21 cellular contexts compared by ENCODE assay signal in genomic region chr5:84272776-84273516, GRCh38.
DNase-seq lines count a peak whose midpoint lies in the region; ATAC-seq and TF ChIP-seq lines count a peak whose summit lies in the region.
"Had no signal": no experiment of that assay in that cellular context is flagged by ENCODE, and none has a peak within 500 bp of the region (broad histone marks: within the 10 kb centered on the region; RNA-seq: fewer than 3 reads in every experiment).

No MANE protein-coding gene starts in this region.

- CTCF ChIA-PET in HEK293 (lab: Yijun Ruan, JAX): interaction anchor here (0.7 kb wide), 1 partner anchor 435 kb away, joined by 3 read pairs; no protein-coding TSS in a partner anchor
- CTCF ChIA-PET in PC-3 (lab: Charles Lee): no interaction called here

- no peaks in the 10 kb centered on the region for H3K9me2 ChIP-seq in PC-3 (replicated peaks; ENCODE audit: low read length)

- H4K20me1 ChIP-seq in PC-3 (ENCODE audit: low read length): no peaks in the 10 kb centered on the region

- H3K79me2 ChIP-seq in ACC112 (ENCODE audit: control insufficient read depth, insufficient read depth, low read length, unreplicated experiment) (no peaks in the 10 kb centered on the region), PC-3 (ENCODE audit: low read length) (no peaks in the 10 kb centered on the region)

- H3K9ac ChIP-seq in PC-3 (ENCODE audit: low read length): no peak overlapping the region

- intact Hi-C loops in PC-3 (cut with micrococcal nuclease) (loop anchor here (5.0 kb wide), 1 partner anchor 774 kb away; no protein-coding TSS in a partner anchor), gastrocnemius medialis (cut with DNase I; ENCODE audit: low total_unique reads) (no loop called here)

- H3K4me1 ChIP-seq in ACC112 (ENCODE audit: control insufficient read depth, insufficient read depth, low read length, unreplicated experiment) (peaks cover 7% of the 10 kb centered on the region), HEK293 (ENCODE audit: control insufficient read depth, insufficient read depth, low read length) (peaks cover 3% of the 10 kb centered on the region; the same call in 1 of the 2 replicates), PC-3 (ENCODE audit: insufficient read depth, low read length) (no peaks in the 10 kb centered on the region), gastrocnemius medialis (no peaks in the 10 kb centered on the region)
- H3K4me1 ChIP-seq: left lung, prostate gland, transverse colon had no signal

- H3K27me3 ChIP-seq in ACC112 (ENCODE audit: insufficient read depth, low read length) (no peaks in the 10 kb centered on the region), PC-3 (ENCODE audit: low read length) (no peaks in the 10 kb centered on the region), gastrocnemius medialis (no peaks in the 10 kb centered on the region)
- H3K27me3 ChIP-seq: left lung, transverse colon had no signal

- DNase-seq in PC-3: peak; percentile 7
- DNase-seq in fibroblast of pulmonary artery (ENCODE audit: low read depth): peak; percentile 14
- DNase-seq in gastrocnemius medialis: no peak
- DNase-seq in stimulated activated CD8-positive, alpha-beta memory T cell treated with anti-CD3 and anti-CD28 coated beads, Interleukin-4, amount 100 ng/mL, for 48 hours: no peak
- no peak for DNase-seq in effector CD4-positive, alpha-beta T cell
- DNase-seq: 8988T; activated CD4-positive, alpha-beta T cell treated with anti-CD3 and anti-CD28 coated beads for 48 hours; activated CD8-positive, alpha-beta memory T cell treated with anti-CD3 and anti-CD28 coated beads, Interleukin-2, amount 10 ng/mL, durations not matched to agents 7 days and 5 days; cerebellar nuclear complex; head of caudate nucleus; left lung; NCI-H1417; NCI-H524; nephron progenitor cell; Right ventricle myocardium superior; stimulated activated naive CD8-positive, alpha-beta T cell treated with anti-CD3 and anti-CD28 coated beads, Interleukin-15, Interleukin-2, amounts not matched to agents 100 U/mL and 50 U/mL, for 24 hours; transverse colon had no signal

- peak overlapping the region; percentile 65 for H2AFZ ChIP-seq in ACC112 (ENCODE audit: low read length, unreplicated experiment)
- H2AFZ ChIP-seq in PC-3 (ENCODE audit: low read length): no peak overlapping the region

- BruUV-seq in PC-3 (replicated peaks; lab: Mats Ljungman, UMichigan): no TSS peak

- no peak overlapping the region for H3K4me3 ChIP-seq in ACC112 (ENCODE audit: low read depth, low read length)
- no peak overlapping the region for H3K4me3 ChIP-seq in HEK293 (ENCODE audit: low read depth, low read length)
- no peak overlapping the region for H3K4me3 ChIP-seq in PC-3 (ENCODE audit: low read length)
- no peak overlapping the region for H3K4me3 ChIP-seq in fibroblast of pulmonary artery (replicated peaks; ENCODE audit: low read depth, low read length)
- no peak overlapping the region for H3K4me3 ChIP-seq in gastrocnemius medialis
- H3K4me3 ChIP-seq: left lung, prostate gland, transverse colon had no signal

- no peak overlapping the region for H3K4me2 ChIP-seq in PC-3 (ENCODE audit: low read length)

- no peak for TF ChIP-seq POLR2A in gastrocnemius medialis (IDR thresholded peaks at IDR 0.05)

- no peaks in the 10 kb centered on the region for H3K9me3 ChIP-seq in HEK293 (ENCODE audit: control insufficient read depth, insufficient read depth, low read depth, low read length)
- no peaks in the 10 kb centered on the region for H3K9me3 ChIP-seq in PC-3 (ENCODE audit: low read length)
- H3K9me3 ChIP-seq in gastrocnemius medialis: no peaks in the 10 kb centered on the region
- H3K9me3 ChIP-seq: left lung, prostate gland, transverse colon had no signal

- H3K36me3 ChIP-seq in ACC112 (ENCODE audit: insufficient read depth, low read length) (no peaks in the 10 kb centered on the region), HEK293 (ENCODE audit: control insufficient read depth in 2 of 2, insufficient read depth in 1 of 2, low read length in 2 of 2) (no peaks in the 10 kb centered on the region), PC-3 (ENCODE audit: low read depth, low read length) (no peaks in the 10 kb centered on the region), gastrocnemius medialis (no peaks in the 10 kb centered on the region)
- H3K36me3 ChIP-seq: left lung, prostate gland, transverse colon had no signal

- no peak for TF ChIP-seq CTCF in HEK293 (tag by site-specific recombination; IDR thresholded peaks at IDR 0.05)
- TF ChIP-seq CTCF in PC-3 (conservative IDR thresholded peaks at IDR 0.05; ENCODE audit: low read depth, low read length): no peak
- no peak for TF ChIP-seq CTCF in fibroblast of pulmonary artery (IDR thresholded peaks at IDR 0.05; ENCODE audit: low read length, missing control alignments)
- TF ChIP-seq CTCF in gastrocnemius medialis (IDR thresholded peaks at IDR 0.05 in 4 of 5, conservative IDR thresholded peaks at IDR 0.05 in 1 of 5): no peak

- no peaks in the 10 kb centered on the region for H3F3A ChIP-seq in PC-3 (ENCODE audit: low read length, unreplicated experiment)

- POLR2A ChIA-PET in HEK293 (lab: Yijun Ruan, JAX) (no interaction called here), PC-3 (lab: Charles Lee; ENCODE audit: unreplicated experiment) (interaction anchor here (0.7 kb wide), 1 partner anchor 962 kb away, joined by 6 read pairs; no protein-coding TSS in a partner anchor)

- ATAC-seq in PC-3 (no peak), HG03159 (IDR thresholded peaks at IDR 0.05; ENCODE audit: unreplicated experiment) (no peak), gastrocnemius medialis (no peak)
- ATAC-seq: activated CD8-positive, alpha-beta memory T cell treated with anti-CD3 and anti-CD28 coated beads, Interleukin-2, amount 10 ng/mL, durations not matched to agents 7 days and 5 days; left lung; stimulated activated naive CD8-positive, alpha-beta T cell treated with anti-CD3 and anti-CD28 coated beads, Interleukin-15, Interleukin-2, amounts not matched to agents 100 U/mL and 50 U/mL, for 24 hours had no signal

- no peak overlapping the region for H3K27ac ChIP-seq in ACC112 (ENCODE audit: low read depth, low read length)
- H3K27ac ChIP-seq in HEK293 (ENCODE audit: extremely low read depth, low read depth, low read length): no peak overlapping the region
- no peak overlapping the region for H3K27ac ChIP-seq in PC-3 (ENCODE audit: low read length)
- H3K27ac ChIP-seq in gastrocnemius medialis: no peak overlapping the region
- H3K27ac ChIP-seq: left lung, prostate gland, transverse colon had no signal

- in situ Hi-C loops in gastrocnemius medialis (cut with MboI; ENCODE audit: low sequenced_read_pairs in 4 of 4): no loop called here

TF ChIP-seq in HEK293, 187 proteins besides CTCF, POLR2A, EP300 and RAD21:
- TF ChIP-seq ZNF426 (tag by site-specific recombination; IDR thresholded peaks at IDR 0.05): no peak
- no peak for TF ChIP-seq ZSCAN16 (tag by site-specific recombination; IDR thresholded peaks at IDR 0.05)
- 0 out of 2 replicates have a peak, but pooled peaks have one; percentile 16 for TF ChIP-seq ZNF18 (tag by site-specific recombination; IDR thresholded peaks at IDR 0.05)

Comparison
In these comparisons a context has a peak if more than half of its experiments do, and no peak if none do; other contexts are left out.
1. DNase-seq: peak in PC-3 (single experiment) and fibroblast of pulmonary artery (single experiment); none in gastrocnemius medialis (0 of 2), stimulated activated CD8-positive, alpha-beta memory T cell treated with anti-CD3 and anti-CD28 coated beads, Interleukin-4, amount 100 ng/mL, for 48 hours (single experiment) and effector CD4-positive, alpha-beta T cell (single experiment).